1 cellular context compared by ENCODE assay signal in the genomic region with DNA sequence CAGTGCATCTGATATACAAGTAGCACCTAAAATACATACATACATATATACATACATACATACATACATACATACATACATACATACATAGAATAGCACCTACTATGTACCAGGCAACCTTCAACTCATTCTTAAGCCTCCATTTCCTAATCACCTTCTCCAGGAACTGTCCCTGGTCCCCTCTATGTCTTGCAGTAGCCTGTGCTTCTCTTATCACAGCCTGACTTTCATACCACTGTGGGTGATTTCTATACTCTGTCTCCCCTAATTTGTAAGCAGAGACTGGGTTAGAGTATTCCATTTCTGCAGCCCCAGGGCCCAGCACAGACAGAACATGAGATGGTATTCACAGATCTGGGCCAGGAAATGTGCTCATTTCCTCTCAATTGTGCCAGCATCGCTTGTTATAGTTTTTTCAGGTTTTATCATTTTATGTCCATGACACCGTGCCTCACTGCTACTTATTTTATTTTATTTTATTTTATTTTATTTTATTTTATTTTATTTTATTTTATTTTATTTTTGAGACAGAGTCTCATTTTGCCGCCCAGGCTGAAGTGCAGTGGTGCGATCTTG.
TF ChIP-seq lines count a peak whose summit lies in the region.

No MANE protein-coding gene starts in this region.

TF ChIP-seq in WTC11, 78 proteins besides CTCF, POLR2A, EP300 and RAD21 (continued from another document):
- TF ChIP-seq GTF2I (CRISPR knock-in tag; conservative IDR thresholded peaks at IDR 0.05), result peak; percentile 85
- TF ChIP-seq, protein P1, sequence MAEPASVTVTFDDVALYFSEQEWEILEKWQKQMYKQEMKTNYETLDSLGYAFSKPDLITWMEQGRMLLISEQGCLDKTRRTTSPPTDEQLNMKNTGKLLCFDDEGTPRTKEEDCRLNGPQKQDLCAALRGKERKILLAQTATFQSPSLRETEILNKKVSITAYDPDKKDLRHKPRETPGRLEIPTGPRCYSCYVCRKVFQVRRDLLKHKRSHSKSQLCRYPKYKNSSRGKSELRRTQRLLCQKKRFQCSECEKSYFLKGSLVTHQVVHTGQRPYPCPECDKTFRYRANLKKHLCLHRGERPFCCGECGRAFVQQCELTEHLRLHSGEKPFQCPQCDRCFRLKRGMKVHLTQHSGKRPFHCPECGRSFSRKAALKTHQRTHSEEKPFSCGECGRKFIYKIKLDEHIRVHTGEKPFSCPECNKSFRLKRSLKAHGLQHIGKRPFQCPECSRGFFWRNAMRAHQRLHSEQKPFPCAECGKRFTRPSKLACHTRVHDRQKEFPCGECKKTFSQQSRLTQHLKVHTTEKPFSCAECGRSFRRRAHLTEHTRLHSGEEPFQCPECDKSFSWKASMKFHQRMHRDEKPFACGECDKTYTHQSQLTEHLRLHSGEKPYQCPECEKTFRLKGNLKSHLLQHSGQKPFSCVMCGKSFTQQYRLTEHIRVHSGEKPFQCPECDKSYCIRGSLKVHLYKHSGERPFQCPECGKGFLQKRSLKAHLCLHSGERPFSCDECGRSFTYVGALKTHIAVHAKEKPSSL (CRISPR knock-in tag; conservative IDR thresholded peaks at IDR 0.05), result no peak
TF ChIP-seq in WTC11: peak in this region for 1.
